8 cellular contexts compared by ENCODE assay signal in genomic region chr4:78075986-78076385, GRCh38.
"Had no signal": no experiment of that assay in that cellular context is flagged by ENCODE, and none has a peak within 500 bp of the region (broad histone marks: within the 10 kb centered on the region; RNA-seq: fewer than 3 reads in every experiment).

No MANE protein-coding gene starts in this region.

- H3K4me3 ChIP-seq: K562 had no signal

- ATAC-seq: K562 had no signal

- FAIRE-seq: H54, HTR-8/SVneo, K562 had no signal

- H3K9me3 Mint-ChIP-seq: H9 had no signal

- DNase-seq: GOT3, H9, HCEC 1CT, IMR-90, KG1 had no signal
